In genomic region chr11:839875-840617, GRCh38 we compare ENCODE assay signal across 9 cellular contexts. TPM values are rescaled to one million over a fixed set of nuclear protein-coding genes. Genes with fewer than 3 reads are reported as not detected.
DNase-seq lines count a peak whose midpoint lies in the region; ATAC-seq and TF ChIP-seq lines count a peak whose summit lies in the region.
"Had no signal": no experiment of that assay in that cellular context is flagged by ENCODE, and none has a peak within 500 bp of the region (broad histone marks: within the 10 kb centered on the region; RNA-seq: fewer than 3 reads in every experiment).

No MANE protein-coding gene starts in this region.

- DNase-seq in CD4-positive, CD25-positive, alpha-beta regulatory T cell: no peak
- DNase-seq in HFFc6: no peak
- no peak for DNase-seq in NCI-H2081 (lab: John Stamatoyannopoulos, UW)
- no peak for DNase-seq in substantia nigra (lab: John Stamatoyannopoulos, UW)
- DNase-seq in cerebellum (ENCODE audit: low spot score): no peak

- H3K9ac ChIP-seq in mucosa of stomach (ENCODE audit: low read length): peak overlapping the region; percentile 32

- H3K27me3 ChIP-seq in CD4-positive, CD25-positive, alpha-beta regulatory T cell (ENCODE audit: control insufficient read depth, insufficient read depth, low read length): no peaks in the 10 kb centered on the region
- H3K27me3 ChIP-seq in mucosa of stomach (ENCODE audit: control insufficient read depth, insufficient read depth, low read length): peaks cover 4% of the 10 kb centered on the region

- peak overlapping the region in 2 of 3 donors; percentile 36 to 47 for H3K27ac Mint-ChIP-seq in CD4-positive, CD25-positive, alpha-beta regulatory T cell
- peak overlapping the region; percentile 77 for H3K27ac Mint-ChIP-seq in HFFc6
- H3K27ac Mint-ChIP-seq in activated naive CD8-positive, alpha-beta T cell: no peak overlapping the region

- H3K27me3 Mint-ChIP-seq in CD4-positive, CD25-positive, alpha-beta regulatory T cell: peaks cover 14% of the 10 kb centered on the region
- H3K27me3 Mint-ChIP-seq in HFFc6 (ENCODE audit: insufficient read depth): peaks cover 46% of the 10 kb centered on the region
- H3K27me3 Mint-ChIP-seq in activated naive CD8-positive, alpha-beta T cell: no peaks in the 10 kb centered on the region

- TF ChIP-seq CTCF in HFFc6 (IDR thresholded peaks at IDR 0.05): peak; percentile 60; the same call in 1 of the 2 replicates

- H3K4me3 ChIP-seq in CD4-positive, CD25-positive, alpha-beta regulatory T cell (ENCODE audit: low read depth, low read length): no peak overlapping the region
- no peak overlapping the region for H3K4me3 ChIP-seq in mucosa of stomach (ENCODE audit: low read length)

- H3K9me3 Mint-ChIP-seq in CD4-positive, CD25-positive, alpha-beta regulatory T cell: no peaks in the 10 kb centered on the region
- 0 out of 2 replicates have a peak, but pooled peaks cover 8% of the 10 kb centered on the region for H3K9me3 Mint-ChIP-seq in HFFc6
- no peaks in the 10 kb centered on the region for H3K9me3 Mint-ChIP-seq in activated naive CD8-positive, alpha-beta T cell (ENCODE audit: low read depth)

- peaks cover 36% of the 10 kb centered on the region for H3K4me1 ChIP-seq in CD4-positive, CD25-positive, alpha-beta regulatory T cell (ENCODE audit: control insufficient read depth, insufficient read depth, low read length, poor library complexity, severe bottlenecking)
- peaks cover 64% of the 10 kb centered on the region for H3K4me1 ChIP-seq in mucosa of stomach (ENCODE audit: control insufficient read depth, insufficient read depth, low read length)

- H3K9me3 ChIP-seq in CD4-positive, CD25-positive, alpha-beta regulatory T cell (ENCODE audit: control insufficient read depth in 2 of 2, low read length in 2 of 2): no peaks in the 10 kb centered on the region
- no peaks in the 10 kb centered on the region for H3K9me3 ChIP-seq in mucosa of stomach (ENCODE audit: control insufficient read depth, low read length)
- H3K9me3 ChIP-seq: thoracic aorta had no signal

- ATAC-seq in CD4-positive, CD25-positive, alpha-beta regulatory T cell (ENCODE audit: low read depth in 2 of 2): no peak
- ATAC-seq in HG03159 (IDR thresholded peaks at IDR 0.05; ENCODE audit: unreplicated experiment): no peak

- peak overlapping the region in 3 of 4 donors; percentile 82 to 89 (median 84) for H3K4me3 Mint-ChIP-seq in CD4-positive, CD25-positive, alpha-beta regulatory T cell
- H3K4me3 Mint-ChIP-seq in HFFc6: peak overlapping the region; percentile 90
- peak overlapping the region; percentile 88 for H3K4me3 Mint-ChIP-seq in activated naive CD8-positive, alpha-beta T cell

- H3K4me1 Mint-ChIP-seq in CD4-positive, CD25-positive, alpha-beta regulatory T cell: peaks cover 0 to 29% (median 3%) of the 10 kb centered on the region in 4 donors
- peaks cover 34% of the 10 kb centered on the region for H3K4me1 Mint-ChIP-seq in HFFc6 (ENCODE audit: low read depth)
- peaks cover 21% of the 10 kb centered on the region for H3K4me1 Mint-ChIP-seq in activated naive CD8-positive, alpha-beta T cell (ENCODE audit: low read depth)

- no peaks in the 10 kb centered on the region for H3K36me3 Mint-ChIP-seq in CD4-positive, CD25-positive, alpha-beta regulatory T cell
- peaks cover 21% of the 10 kb centered on the region for H3K36me3 Mint-ChIP-seq in HFFc6 (ENCODE audit: low read depth)
- H3K36me3 Mint-ChIP-seq in activated naive CD8-positive, alpha-beta T cell: no peaks in the 10 kb centered on the region

- no peak overlapping the region for H3K27ac ChIP-seq in CD4-positive, CD25-positive, alpha-beta regulatory T cell (ENCODE audit: insufficient read depth, low read length, poor library complexity, severe bottlenecking)
- H3K27ac ChIP-seq in substantia nigra (ENCODE audit: low read depth, low read length, poor library complexity, severe bottlenecking): no peak overlapping the region

- H3K36me3 ChIP-seq in CD4-positive, CD25-positive, alpha-beta regulatory T cell (ENCODE audit: control insufficient read depth, insufficient read depth, low read length): peaks cover 8% of the 10 kb centered on the region
- peaks cover 34% of the 10 kb centered on the region for H3K36me3 ChIP-seq in mucosa of stomach (ENCODE audit: control insufficient read depth, insufficient read depth, low read length)

RNA-seq across cellular contexts. Expression of gene POLR2L, which starts 2.3 kb away (rescaled TPM):
- 43.1 TPM for total RNA-seq in CD4-positive, CD25-positive, alpha-beta regulatory T cell
- polyA plus RNA-seq in CD4-positive, CD25-positive, alpha-beta regulatory T cell: 100 to 1,000 TPM in 1 of 4 donors, 10 to 100 TPM in 3; 62.7 to 101 (median 75.3) TPM
- 100 to 1,000 TPM; 439 to 504 (median 478) TPM for total RNA-seq in HFFc6 (2021; fragmentation: NEBNext Ultra II Directional; extraction: Animal tissue kit (Norgen Biotek cat#: 25700))
- total RNA-seq in cerebellum: 23.7 TPM

RNA-seq across cellular contexts. Expression of gene TSPAN4, which starts 2.6 kb away (rescaled TPM):
- total RNA-seq in CD4-positive, CD25-positive, alpha-beta regulatory T cell: 2.2 TPM
- polyA plus RNA-seq in CD4-positive, CD25-positive, alpha-beta regulatory T cell: 1 to 10 TPM; 1.2 to 1.7 (median 1.4) TPM
- 100 to 1,000 TPM; 193 to 267 (median 212) TPM for total RNA-seq in HFFc6 (2021; fragmentation: NEBNext Ultra II Directional; extraction: Animal tissue kit (Norgen Biotek cat#: 25700))
- total RNA-seq in cerebellum: 34.8 TPM

RNA-seq across cellular contexts. Expression of gene CD151, which starts 7.3 kb away (rescaled TPM):
- total RNA-seq in CD4-positive, CD25-positive, alpha-beta regulatory T cell: 20.7 TPM
- 10 to 100 TPM in 2 of 4 donors, 1 to 10 TPM in 2; 5.5 to 15.9 (median 8.8) TPM for polyA plus RNA-seq in CD4-positive, CD25-positive, alpha-beta regulatory T cell
- 1,000 to 10,000 TPM in 1 of 6 experiments, 100 to 1,000 TPM in 5; 719 to 1,001 (median 755) TPM for total RNA-seq in HFFc6 (2021; fragmentation: NEBNext Ultra II Directional; extraction: Animal tissue kit (Norgen Biotek cat#: 25700))
- 36.7 TPM for total RNA-seq in cerebellum

RNA-seq across cellular contexts. Expression of gene CRACR2B, which starts 12.3 kb away (rescaled TPM):
- 1.2 TPM for total RNA-seq in CD4-positive, CD25-positive, alpha-beta regulatory T cell
- polyA plus RNA-seq in CD4-positive, CD25-positive, alpha-beta regulatory T cell: under 1 TPM in 3 of 4 donors, not detected in 1; 0.11 to 0.24 (median 0.18) TPM
- total RNA-seq in HFFc6 (2021; fragmentation: NEBNext Ultra II Directional; extraction: Animal tissue kit (Norgen Biotek cat#: 25700)): 1 to 10 TPM in 4 of 6 experiments, under 1 TPM in 2; 0.63 to 2.2 (median 1.2) TPM
- total RNA-seq in cerebellum: 4.0 TPM

RNA-seq across cellular contexts. Expression of gene PNPLA2, which starts 21.3 kb away (rescaled TPM):
- 195 TPM for total RNA-seq in CD4-positive, CD25-positive, alpha-beta regulatory T cell
- 10 to 100 TPM; 23.9 to 28.0 (median 24.6) TPM for polyA plus RNA-seq in CD4-positive, CD25-positive, alpha-beta regulatory T cell
- total RNA-seq in HFFc6 (2021; fragmentation: NEBNext Ultra II Directional; extraction: Animal tissue kit (Norgen Biotek cat#: 25700)): 100 to 1,000 TPM; 103 to 148 (median 130) TPM
- total RNA-seq in cerebellum: 13.6 TPM

Comparison
In these comparisons a context has a peak if more than half of its experiments do, and no peak if none do; other contexts are left out.
1. RNA of gene TSPAN4, which starts 2.6 kb away (total RNA-seq): 193 to 267 TPM in HFFc6 and 34.8 TPM in cerebellum (single experiment); 2.2 TPM in CD4-positive, CD25-positive, alpha-beta regulatory T cell (single experiment); every median in the first group is over 10 times any median in the second.
2. RNA of gene CD151, which starts 7.3 kb away (total RNA-seq): 719 to 1,001 TPM in HFFc6; 36.7 TPM in cerebellum (single experiment) and 20.7 TPM in CD4-positive, CD25-positive, alpha-beta regulatory T cell (single experiment); every median in the first group is over 10 times any median in the second.
3. Peak in every context shown above with its lines, with median percentiles within 50 percentile points of each other: H3K4me3 Mint-ChIP-seq.